ENCODE assay signal across 9 cellular contexts in genomic region chr3:48596676-48597407, GRCh38. TPM values are rescaled to one million over a fixed set of nuclear protein-coding genes. Genes with fewer than 3 reads are reported as not detected.
DNase-seq lines count a peak whose midpoint lies in the region; ATAC-seq and TF ChIP-seq lines count a peak whose summit lies in the region.
"Had no signal": no experiment of that assay in that cellular context is flagged by ENCODE, and none has a peak within 500 bp of the region (broad histone marks: within the 10 kb centered on the region; RNA-seq: fewer than 3 reads in every experiment).

No MANE protein-coding gene starts in this region.

- peaks cover 4% of the 10 kb centered on the region for H3K4me1 Mint-ChIP-seq in central memory CD8-positive, alpha-beta T cell
- H3K4me1 Mint-ChIP-seq in osteocyte (ENCODE audit: unreplicated experiment), result peaks cover 59% of the 10 kb centered on the region

- H3K4me1 ChIP-seq in HCT116 (ENCODE audit: control insufficient read depth in 1 of 2, insufficient read depth in 2 of 2, low read length in 2 of 2) (peaks cover 11 to 21% of the 10 kb centered on the region in 2 experiments), GM23248 (ENCODE audit: insufficient read depth) (peaks cover 52% of the 10 kb centered on the region), colonic mucosa (peaks cover 10% of the 10 kb centered on the region)
- H3K4me1 ChIP-seq: lower lobe of right lung had no signal

- WGBS in GM23248 (ENCODE audit: low coverage in 1 of 2, low lambda C conversion rate in 2 of 2, missing lambda C conversion rate in 2 of 2), 2 experiments, result 83 to 86% methylated on average over 8 of the region's 8 CpGs

- RAD21 ChIA-PET in HCT116 (lab: Charles Lee; ENCODE audit: low non-redundant PET in 1 of 2, low total read pairs in 2 of 2, uncharacterized antibody in 2 of 2, unreplicated experiment in 2 of 2), result no interaction called here

- no TSS peak for BruUV-seq in HCT116 (replicated peaks; lab: Mats Ljungman, UMichigan)

- H3K27ac ChIP-seq in HCT116 (ENCODE audit: low read depth, low read length) (no peak overlapping the region; the same call in 1 of the 2 replicates), GM23248 (no peak overlapping the region), colonic mucosa (no peak overlapping the region)
- H3K27ac ChIP-seq: lower lobe of right lung had no signal

- POLR2A ChIA-PET in HCT116 (lab: Charles Lee), result no interaction called here

- no peak for ATAC-seq in HCT116
- no peak for ATAC-seq in central memory CD8-positive, alpha-beta T cell (replicated peaks; ENCODE audit: extremely low read depth, poor library complexity, severe bottlenecking)
- no peak for ATAC-seq in HG02981 (IDR thresholded peaks at IDR 0.05; ENCODE audit: unreplicated experiment)
- ATAC-seq: lower lobe of right lung had no signal

- H3K9me3 Mint-ChIP-seq in central memory CD8-positive, alpha-beta T cell, result no peaks in the 10 kb centered on the region
- H3K9me3 Mint-ChIP-seq in osteocyte (ENCODE audit: unreplicated experiment), result no peaks in the 10 kb centered on the region
- H3K9me3 Mint-ChIP-seq: activated CD4-positive, alpha-beta memory T cell treated with anti-CD3 and anti-CD28 coated beads, Interleukin-2, amount 10 ng/mL, durations not matched to agents 7 days and 5 days had no signal

- H3K4me3 Mint-ChIP-seq in central memory CD8-positive, alpha-beta T cell, result no peak overlapping the region
- no peak overlapping the region for H3K4me3 Mint-ChIP-seq in osteocyte (ENCODE audit: unreplicated experiment)
- H3K4me3 Mint-ChIP-seq: activated CD4-positive, alpha-beta memory T cell treated with anti-CD3 and anti-CD28 coated beads, Interleukin-2, amount 10 ng/mL, durations not matched to agents 7 days and 5 days had no signal

- H3K9ac ChIP-seq in HCT116 (ENCODE audit: low read length) (no peak overlapping the region), GM23248 (no peak overlapping the region), colonic mucosa (ENCODE audit: low read depth in 2 of 2, low read length in 2 of 2) (peak overlapping the region in 1 of 2 donors; percentile 28)

- H3K4me3 ChIP-seq in HCT116 (replicated peaks in 1 of 2; ENCODE audit: low read depth in 1 of 2, low read length in 2 of 2), result no peak overlapping the region
- no peak overlapping the region for H3K4me3 ChIP-seq in GM23248
- H3K4me3 ChIP-seq in colonic mucosa, result no peak overlapping the region
- H3K4me3 ChIP-seq: lower lobe of right lung had no signal

- H3K36me3 ChIP-seq in HCT116 (ENCODE audit: control insufficient read depth in 1 of 2, insufficient read depth in 2 of 2, low read length in 2 of 2), result peaks cover 8 to 38% of the 10 kb centered on the region in 2 experiments
- H3K36me3 ChIP-seq in GM23248 (ENCODE audit: low read depth), result peaks cover 17% of the 10 kb centered on the region; the same call in 1 of the 2 replicates
- H3K36me3 ChIP-seq in colonic mucosa, result peaks cover 20% of the 10 kb centered on the region

- DNase-seq in HCT116 (ENCODE audit: low read depth, low spot score), result no peak
- DNase-seq in central memory CD8-positive, alpha-beta T cell (ENCODE audit: low spot score in 2 of 2), result no peak
- no peak for DNase-seq in osteocyte (ENCODE audit: extremely low spot score, unreplicated experiment)
- DNase-seq in GM23248, result no peak
- DNase-seq in colonic mucosa, result no peak
- DNase-seq: activated CD4-positive, alpha-beta memory T cell treated with anti-CD3 and anti-CD28 coated beads, Interleukin-2, amount 10 ng/mL, durations not matched to agents 7 days and 5 days; lower lobe of right lung had no signal

- intact Hi-C loops in HCT116 (cut with micrococcal nuclease), result no loop called here
- intact Hi-C loops in colonic mucosa (cut with DNase I), result no loop called here

- no peak for TF ChIP-seq RAD21 in HCT116 (IDR thresholded peaks at IDR 0.05; ENCODE audit: low read depth)

- peaks cover 25% of the 10 kb centered on the region for H3K27me3 Mint-ChIP-seq in central memory CD8-positive, alpha-beta T cell
- H3K27me3 Mint-ChIP-seq in osteocyte (ENCODE audit: unreplicated experiment), result no peaks in the 10 kb centered on the region

- peaks cover 41% of the 10 kb centered on the region for H3F3A ChIP-seq in GM23248 (ENCODE audit: insufficient read depth)

- CTCF ChIA-PET in HCT116 (lab: Charles Lee), result interaction anchor here (1.7 kb wide), 1 partner anchor 38 kb away, joined by 6 read pairs; the partner anchor contains the start of gene SLC26A6

- H3K27me3 ChIP-seq in HCT116 (ENCODE audit: insufficient read depth, low read length) (no peaks in the 10 kb centered on the region), GM23248 (replicated peaks; ENCODE audit: insufficient read depth) (no peaks in the 10 kb centered on the region), colonic mucosa (peaks cover 9% of the 10 kb centered on the region)

- TF ChIP-seq CTCF in HCT116 (IDR thresholded peaks at IDR 0.05 in 2 of 3, conservative IDR thresholded peaks at IDR 0.05 in 1 of 3; ENCODE audit: borderline replicate concordance in 1 of 3, insufficient read depth in 1 of 3, low read depth in 2 of 3, low read length in 2 of 3), result no peak
- TF ChIP-seq CTCF in osteocyte (IDR thresholded peaks at IDR 0.05), result no peak
- no peak for TF ChIP-seq CTCF in colonic mucosa (IDR thresholded peaks at IDR 0.05)

- H3K9me2 ChIP-seq in HCT116 (ENCODE audit: insufficient read depth) (no peaks in the 10 kb centered on the region), GM23248 (ENCODE audit: insufficient read depth) (no peaks in the 10 kb centered on the region)

- no peaks in the 10 kb centered on the region for H4K20me1 ChIP-seq in HCT116 (ENCODE audit: insufficient read depth)
- H4K20me1 ChIP-seq in GM23248 (ENCODE audit: insufficient read depth), result no peaks in the 10 kb centered on the region

- no peak overlapping the region for H2AFZ ChIP-seq in HCT116 (ENCODE audit: low read depth, low read length, poor library complexity, severe bottlenecking)
- no peak overlapping the region for H2AFZ ChIP-seq in GM23248

- H3K9me3 ChIP-seq in HCT116 (ENCODE audit: control insufficient read depth in 1 of 2, insufficient read depth in 1 of 2, low read depth in 1 of 2, low read length in 2 of 2), result no peaks in the 10 kb centered on the region
- H3K9me3 ChIP-seq in GM23248 (ENCODE audit: low read depth), result no peaks in the 10 kb centered on the region
- no peaks in the 10 kb centered on the region for H3K9me3 ChIP-seq in colonic mucosa
- H3K9me3 ChIP-seq: lower lobe of right lung had no signal

- H3K79me2 ChIP-seq in HCT116 (ENCODE audit: insufficient read depth, low read length) (no peaks in the 10 kb centered on the region), GM23248 (ENCODE audit: insufficient read depth) (peaks cover 7% of the 10 kb centered on the region; the same call in 1 of the 2 replicates)

- TF ChIP-seq POLR2A in HCT116 (IDR thresholded peaks at IDR 0.05; ENCODE audit: borderline replicate concordance, extremely low read depth, insufficient read depth, insufficient read length), result no peak

- H3K4me2 ChIP-seq in HCT116 (ENCODE audit: low read length) (0 out of 2 replicates have a peak overlapping the region, but pooled peaks have one; percentile 65), GM23248 (ENCODE audit: unreplicated experiment) (no peak overlapping the region)

- in situ Hi-C loops in GM23248 (cut with MboI), result no loop called here

- H3K27ac Mint-ChIP-seq in central memory CD8-positive, alpha-beta T cell (ENCODE audit: low read depth), result peak overlapping the region; percentile 7
- H3K27ac Mint-ChIP-seq in osteocyte (ENCODE audit: unreplicated experiment), result peak overlapping the region; percentile 95
- H3K27ac Mint-ChIP-seq: activated CD4-positive, alpha-beta memory T cell treated with anti-CD3 and anti-CD28 coated beads, Interleukin-2, amount 10 ng/mL, durations not matched to agents 7 days and 5 days had no signal

- H3K36me3 Mint-ChIP-seq in central memory CD8-positive, alpha-beta T cell (ENCODE audit: insufficient read depth), result peaks cover 19% of the 10 kb centered on the region
- H3K36me3 Mint-ChIP-seq in osteocyte (ENCODE audit: unreplicated experiment), result peaks cover 23% of the 10 kb centered on the region

TF ChIP-seq in HCT116, 20 proteins besides CTCF, POLR2A, EP300 and RAD21:
- TF ChIP-seq JUND (IDR thresholded peaks at IDR 0.05) (no peak), POLR2AphosphoS5 (IDR thresholded peaks at IDR 0.05; ENCODE audit: low read depth, low read length) (0 out of 2 replicates have a peak, but pooled peaks have one; percentile 19)

RNA-seq across cellular contexts. Expression of gene COL7A1, which starts 1.7 kb away (rescaled TPM):
- total RNA-seq in HCT116 (2021; ENCODE audit: unreplicated experiment) (11.4 TPM), osteocyte (16.6 and 18.9 TPM in 2 replicates), colonic mucosa (1 to 10 TPM; 3.8 to 5.1 TPM)
- 9.8 and 10.1 TPM in 2 replicates for polyA plus RNA-seq in HCT116 (2012)
- 27.9 and 33.6 TPM in 2 replicates for total RNA-seq in GM23248 (2014; rRNA removed; shearing (Covaris generic))
- 11.2 and 11.9 TPM in 2 replicates for polyA plus RNA-seq in GM23248 (2016; fragmentation: Nextera tagmentation; extraction: Ambion mirVana)

RNA-seq across cellular contexts. Expression of gene UQCRC1, which starts 12.6 kb away (rescaled TPM):
- 318 TPM for total RNA-seq in HCT116 (2021; ENCODE audit: unreplicated experiment)
- 452 and 551 TPM in 2 replicates for polyA plus RNA-seq in HCT116 (2012)
- 201 and 202 TPM in 2 replicates for total RNA-seq in osteocyte
- 285 and 490 TPM in 2 replicates for total RNA-seq in GM23248 (2014; rRNA removed; shearing (Covaris generic))
- polyA plus RNA-seq in GM23248 (2016; fragmentation: Nextera tagmentation; extraction: Ambion mirVana), result 252 and 279 TPM in 2 replicates
- 100 to 1,000 TPM; 682 to 753 TPM for total RNA-seq in colonic mucosa

RNA-seq across cellular contexts. Expression of gene TMEM89, which starts 24.7 kb away (rescaled TPM):
- total RNA-seq in HCT116 (2021; ENCODE audit: unreplicated experiment) (0.49 TPM), osteocyte (not detected in 2 replicates), colonic mucosa (under 1 TPM in 1 of 2 donors, not detected in 1; 0.42 TPM)
- 0.19 and 0.27 TPM in 2 replicates for polyA plus RNA-seq in HCT116 (2012)
- not detected in 2 replicates for total RNA-seq in GM23248 (2014; rRNA removed; shearing (Covaris generic))
- not detected in 2 replicates for polyA plus RNA-seq in GM23248 (2016; fragmentation: Nextera tagmentation; extraction: Ambion mirVana)
- total RNA-seq: activated CD4-positive, alpha-beta memory T cell treated with anti-CD3 and anti-CD28 coated beads, Interleukin-2, amount 10 ng/mL, durations not matched to agents 7 days and 5 days; lower lobe of right lung; SK-MEL-5 had no signal

RNA-seq across cellular contexts. Expression of gene UCN2, which starts 33.3 kb away (rescaled TPM):
- 1.5 TPM for total RNA-seq in HCT116 (2021; ENCODE audit: unreplicated experiment)
- 0.69 and 1.1 TPM in 2 replicates for polyA plus RNA-seq in HCT116 (2012)
- total RNA-seq in osteocyte, result 0.81 and 0.89 TPM in 2 replicates
- total RNA-seq in GM23248 (2014; rRNA removed; shearing (Covaris generic)), result 0.25 and 0.86 TPM in 2 replicates
- polyA plus RNA-seq in GM23248 (2016; fragmentation: Nextera tagmentation; extraction: Ambion mirVana), result 0.25 and 0.45 TPM in 2 replicates
- not detected for total RNA-seq in colonic mucosa
- total RNA-seq: activated CD4-positive, alpha-beta memory T cell treated with anti-CD3 and anti-CD28 coated beads, Interleukin-2, amount 10 ng/mL, durations not matched to agents 7 days and 5 days had no signal

RNA-seq across cellular contexts. Expression of gene SLC26A6, which starts 38.4 kb away (rescaled TPM):
- 55.1 TPM for total RNA-seq in HCT116 (2021; ENCODE audit: unreplicated experiment)
- polyA plus RNA-seq in HCT116 (2012), result 57.0 and 58.9 TPM in 2 replicates
- total RNA-seq in osteocyte, result 63.8 and 66.2 TPM in 2 replicates
- total RNA-seq in GM23248 (2014; rRNA removed; shearing (Covaris generic)), result 21.1 and 28.3 TPM in 2 replicates
- 11.2 and 13.4 TPM in 2 replicates for polyA plus RNA-seq in GM23248 (2016; fragmentation: Nextera tagmentation; extraction: Ambion mirVana)
- total RNA-seq in colonic mucosa, result 100 to 1,000 TPM in 1 of 2 donors, 10 to 100 TPM in 1; 94.9 to 112 TPM
